Comparison of ENCODE assay signal across 26 cellular contexts in the genomic region with DNA sequence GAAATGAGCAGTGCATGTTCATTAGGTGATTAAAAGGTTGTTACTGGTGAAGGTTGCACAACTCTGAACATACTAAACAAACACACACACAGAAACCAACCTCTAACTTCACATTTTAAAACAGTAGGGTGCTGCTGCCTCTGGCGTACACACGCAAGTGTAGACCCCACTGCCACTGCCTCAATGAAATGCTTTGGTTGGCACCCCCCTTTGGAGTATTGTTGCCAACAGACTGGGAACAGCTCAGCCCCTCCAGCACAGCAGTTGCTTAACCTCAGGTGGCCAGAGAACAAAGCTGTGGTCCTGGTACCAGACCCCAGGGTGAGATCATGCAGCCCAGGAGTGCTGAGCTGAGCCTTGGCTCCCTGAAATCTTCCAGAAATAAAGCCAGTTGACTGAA.
"Had no signal": no experiment of that assay in that cellular context is flagged by ENCODE, and none has a peak within 500 bp of the region (broad histone marks: within the 10 kb centered on the region; RNA-seq: fewer than 3 reads in every experiment).

No MANE protein-coding gene starts in this region.

- H3K27ac Mint-ChIP-seq: naive thymus-derived CD4-positive, alpha-beta T cell; natural killer cell; nephron; stimulated activated effector memory CD8-positive, alpha-beta T cell treated with anti-CD3 and anti-CD28 coated beads, Interleukin-12 subunit alpha, Interleukin-12 subunit beta, amount 100 ng/mL, for 72 hours; stimulated activated naive CD8-positive, alpha-beta T cell treated with anti-CD3 and anti-CD28 coated beads, Interleukin-15, amount 100 ng/mL, for 72 hours had no signal

- DNase-seq: naive thymus-derived CD4-positive, alpha-beta T cell; natural killer cell; nucleus accumbens; pancreas; right cardiac atrium; right lobe of liver; sigmoid colon; small intestine; stimulated activated CD4-positive, alpha-beta T cell treated with anti-CD3 and anti-CD28 coated beads, Interleukin-15, amount 100 ng/mL, for 24 hours; stimulated activated CD4-positive, alpha-beta T cell treated with anti-CD3 and anti-CD28 coated beads, Interleukin-2, amount 100 ng/mL, for 24 hours; stimulated activated CD4-positive, alpha-beta T cell treated with anti-CD3 and anti-CD28 coated beads, Interleukin-2, amount 100 ng/mL, for 48 hours; stimulated activated CD4-positive, alpha-beta T cell treated with anti-CD3 and anti-CD28 coated beads, Interleukin-4, amount 100 ng/mL, for 24 hours; stimulated activated naive CD4-positive, alpha-beta T cell; stimulated activated naive CD8-positive, alpha-beta T cell treated with anti-CD3 and anti-CD28 coated beads, Interleukin-15, amount 100 ng/mL, for 72 hours; stimulated activated naive CD8-positive, alpha-beta T cell treated with anti-CD3 and anti-CD28 coated beads, Interleukin-15, Interleukin-2, amounts not matched to agents 100 U/mL and 50 U/mL, for 24 hours; substantia nigra; testis; tibial artery; transverse colon; upper lobe of left lung had no signal

- H3K36me3 Mint-ChIP-seq: natural killer cell; stimulated activated effector memory CD8-positive, alpha-beta T cell treated with anti-CD3 and anti-CD28 coated beads, Interleukin-12 subunit alpha, Interleukin-12 subunit beta, amount 100 ng/mL, for 72 hours had no signal

- H3K4me3 Mint-ChIP-seq: naive thymus-derived CD4-positive, alpha-beta T cell; natural killer cell; nephron; stimulated activated effector memory CD8-positive, alpha-beta T cell treated with anti-CD3 and anti-CD28 coated beads, Interleukin-12 subunit alpha, Interleukin-12 subunit beta, amount 100 ng/mL, for 72 hours; stimulated activated naive CD8-positive, alpha-beta T cell treated with anti-CD3 and anti-CD28 coated beads, Interleukin-15, amount 100 ng/mL, for 72 hours had no signal

- H3K4me1 ChIP-seq: pancreas, prostate gland, right lobe of liver, sigmoid colon, suprapubic skin, testis, tibial artery, transverse colon, upper lobe of left lung, vagina had no signal

- H3K27me3 ChIP-seq: neutrophil, pancreas, right lobe of liver, sigmoid colon, suprapubic skin, testis, transverse colon, upper lobe of left lung, vagina had no signal

- H3K27ac ChIP-seq: neutrophil, pancreas, prostate gland, right lobe of liver, sigmoid colon, suprapubic skin, testis, tibial artery, transverse colon, upper lobe of left lung, vagina had no signal

- H3K9me3 Mint-ChIP-seq: natural killer cell; stimulated activated effector memory CD8-positive, alpha-beta T cell treated with anti-CD3 and anti-CD28 coated beads, Interleukin-12 subunit alpha, Interleukin-12 subunit beta, amount 100 ng/mL, for 72 hours had no signal

- H3K9me3 ChIP-seq: neutrophil, pancreas, prostate gland, testis, transverse colon, vagina had no signal

- ATAC-seq: naive thymus-derived CD4-positive, alpha-beta T cell; natural killer cell; pancreas; right cardiac atrium; right lobe of liver; stimulated activated effector memory CD8-positive, alpha-beta T cell treated with anti-CD3 and anti-CD28 coated beads, Interleukin-12 subunit alpha, Interleukin-12 subunit beta, amount 100 ng/mL, for 72 hours; stimulated activated naive CD8-positive, alpha-beta T cell treated with anti-CD3 and anti-CD28 coated beads, Interleukin-15, amount 100 ng/mL, for 72 hours; stimulated activated naive CD8-positive, alpha-beta T cell treated with anti-CD3 and anti-CD28 coated beads, Interleukin-15, Interleukin-2, amounts not matched to agents 100 U/mL and 50 U/mL, for 24 hours had no signal

- H3K4me1 Mint-ChIP-seq: naive thymus-derived CD4-positive, alpha-beta T cell; natural killer cell; nephron; stimulated activated effector memory CD8-positive, alpha-beta T cell treated with anti-CD3 and anti-CD28 coated beads, Interleukin-12 subunit alpha, Interleukin-12 subunit beta, amount 100 ng/mL, for 72 hours; stimulated activated naive CD8-positive, alpha-beta T cell treated with anti-CD3 and anti-CD28 coated beads, Interleukin-15, amount 100 ng/mL, for 72 hours had no signal

- H3K36me3 ChIP-seq: neutrophil, pancreas, prostate gland, right lobe of liver, sigmoid colon, suprapubic skin, tibial artery, transverse colon, upper lobe of left lung, vagina had no signal

- H3K4me3 ChIP-seq: pancreas, prostate gland, right lobe of liver, sigmoid colon, suprapubic skin, testis, tibial artery, transverse colon, upper lobe of left lung, vagina had no signal
